Comparison of ENCODE assay signal across 15 cellular contexts in the genomic region with DNA sequence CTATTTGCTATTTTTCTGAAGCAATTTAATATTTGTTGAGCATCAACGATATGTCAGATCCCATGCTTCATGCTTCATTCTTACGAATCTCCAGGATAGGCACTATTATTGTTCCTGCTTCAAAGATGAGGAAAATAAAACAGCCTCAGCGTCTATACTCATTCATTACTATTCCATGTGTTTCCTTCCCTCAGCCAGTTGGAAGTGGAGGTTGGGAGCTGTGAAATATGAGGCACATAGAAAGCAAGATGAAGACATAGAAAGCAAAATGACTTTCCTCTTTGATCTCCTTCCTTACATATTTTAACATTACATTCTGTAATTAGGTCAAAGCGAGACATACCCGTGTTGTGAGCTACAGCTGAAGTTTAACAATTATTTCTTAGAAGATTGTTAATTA.
DNase-seq lines count a peak whose midpoint lies in the region; ATAC-seq and TF ChIP-seq lines count a peak whose summit lies in the region.
"Had no signal": no experiment of that assay in that cellular context is flagged by ENCODE, and none has a peak within 500 bp of the region (broad histone marks: within the 10 kb centered on the region; RNA-seq: fewer than 3 reads in every experiment).

No MANE protein-coding gene starts in this region.

- WGBS in transverse colon (ENCODE audit: low coverage in 1 of 2), 2 donors = 82 to 89% methylated on average over 5 of the region's 5 CpGs

- TF ChIP-seq EP300 in transverse colon (IDR thresholded peaks at IDR 0.05; ENCODE audit: low read depth) = no peak

- TF ChIP-seq CTCF in activated B cell treated with CpG ODN at 0.5 μM for 24 hours (IDR thresholded peaks at IDR 0.05) (no peak), transverse colon (IDR thresholded peaks at IDR 0.05) (no peak), tibial artery (IDR thresholded peaks at IDR 0.05) (no peak)

- CTCF ChIA-PET in activated B cell treated with CpG ODN at 0.5 μM for 24 hours (lab: Charles Lee) = interaction anchor here (1.0 to 1.8 kb wide), 3 partner anchors 11 to 37 kb away, joined by 3 to 4 read pairs (median 3); no protein-coding TSS in a partner anchor

- H3K4me1 ChIP-seq in transverse colon (peaks cover 4 to 53% (median 10%) of the 10 kb centered on the region in 4 donors), tibial artery (peaks cover 0 to 5% (median 2%) of the 10 kb centered on the region in 4 donors)
- H3K4me1 ChIP-seq: ascending aorta had no signal

- ATAC-seq in activated naive CD4-positive, alpha-beta T cell treated with anti-CD3 and anti-CD28 coated beads, Interleukin-2, amount 50 U/mL, for 72 hours = no peak
- ATAC-seq in activated B cell treated with CpG ODN at 0.5 μM for 24 hours (ENCODE audit: low read depth) (no peak), GM21367 (IDR thresholded peaks at IDR 0.05; ENCODE audit: unreplicated experiment) (no peak)

- H3K4me3 Mint-ChIP-seq in activated B cell treated with CpG ODN at 0.5 μM for 24 hours = peak overlapping the region; percentile 46

- H3K4me3 ChIP-seq in transverse colon (no peak overlapping the region), tibial artery (no peak overlapping the region)
- H3K4me3 ChIP-seq: ascending aorta, Peyer's patch, smooth muscle cell, vagina had no signal

- H3K27ac Mint-ChIP-seq in activated naive CD4-positive, alpha-beta T cell treated with anti-CD3 and anti-CD28 coated beads, Interleukin-2, amount 50 U/mL, for 72 hours = peak overlapping the region; percentile 36 to 45
- peak overlapping the region; percentile 13 for H3K27ac Mint-ChIP-seq in activated B cell treated with CpG ODN at 0.5 μM for 24 hours

- no peaks in the 10 kb centered on the region for H3K9me3 ChIP-seq in transverse colon
- H3K9me3 ChIP-seq in tibial artery = no peaks in the 10 kb centered on the region
- H3K9me3 ChIP-seq: ascending aorta, Peyer's patch, vagina had no signal

- H3K27me3 ChIP-seq in transverse colon (peaks cover 6% of the 10 kb centered on the region), tibial artery (no peaks in the 10 kb centered on the region)
- H3K27me3 ChIP-seq: ascending aorta, Peyer's patch, vagina had no signal

- H3K27ac ChIP-seq in transverse colon = peak overlapping the region in 3 of 4 donors; percentile 3 to 30 (median 20)
- no peak overlapping the region for H3K27ac ChIP-seq in tibial artery
- H3K27ac ChIP-seq: ascending aorta, VCaP had no signal

- intact Hi-C loops in activated B cell treated with CpG ODN at 0.5 μM for 24 hours (cut with micrococcal nuclease) = loop anchor here (1.0 kb wide), 2 partner anchors 8 to 17 kb away; no protein-coding TSS in a partner anchor
- intact Hi-C loops in transverse colon (cut with DNase I; ENCODE audit: low total_unique reads) = no loop called here
- intact Hi-C loops in tibial artery (cut with DNase I; ENCODE audit: low total_unique reads) = no loop called here

- in situ Hi-C loops in transverse colon (cut with MboI; ENCODE audit: low pct_ligation_motif_present in 1 of 4, low pct_unique_long_range_greater_than_20kb in 1 of 4, low sequenced_read_pairs in 3 of 4) = loop anchor here in 1 of 4 donors (25.0 kb wide), 1 partner anchor 415 kb away; no protein-coding TSS in a partner anchor

- peaks cover 38 to 57% of the 10 kb centered on the region in 2 donors for H3K36me3 Mint-ChIP-seq in activated naive CD4-positive, alpha-beta T cell treated with anti-CD3 and anti-CD28 coated beads, Interleukin-2, amount 50 U/mL, for 72 hours
- peaks cover 3% of the 10 kb centered on the region for H3K36me3 Mint-ChIP-seq in activated B cell treated with CpG ODN at 0.5 μM for 24 hours (ENCODE audit: low read depth)

- H3K27me3 Mint-ChIP-seq in activated B cell treated with CpG ODN at 0.5 μM for 24 hours = no peaks in the 10 kb centered on the region

- no peak for TF ChIP-seq POLR2A in transverse colon (IDR thresholded peaks at IDR 0.05)

- H3K36me3 ChIP-seq in transverse colon (no peaks in the 10 kb centered on the region), tibial artery (no peaks in the 10 kb centered on the region)
- H3K36me3 ChIP-seq: ascending aorta, Peyer's patch, vagina had no signal

- H3K9me3 Mint-ChIP-seq in activated naive CD4-positive, alpha-beta T cell treated with anti-CD3 and anti-CD28 coated beads, Interleukin-2, amount 50 U/mL, for 72 hours = peaks cover 0 to 4% of the 10 kb centered on the region in 2 donors
- no peaks in the 10 kb centered on the region for H3K9me3 Mint-ChIP-seq in activated B cell treated with CpG ODN at 0.5 μM for 24 hours

- DNase-seq in activated naive CD4-positive, alpha-beta T cell treated with anti-CD3 and anti-CD28 coated beads, Interleukin-2, amount 50 U/mL, for 72 hours (ENCODE audit: low spot score in 2 of 2) = no peak
- DNase-seq in activated naive CD4-positive, alpha-beta T cell treated with Interleukin-2 at 50 U/mL for 16 hours = no peak
- DNase-seq in activated B cell treated with CpG ODN at 0.5 μM for 24 hours (no peak), glomerular endothelial cell (ENCODE audit: extremely low read depth, low read depth, low spot score) (peak; percentile 47), transverse colon (no peak), middle frontal gyrus (ENCODE audit: extremely low spot score, low spot score) (no peak), tibial artery (no peak)
- DNase-seq: kidney, NCI-H82 had no signal

- POLR2A ChIA-PET in activated B cell treated with CpG ODN at 0.5 μM for 24 hours (lab: Charles Lee) = interaction anchor here (0.8 to 2.1 kb wide), 4 partner anchors 14 to 126 kb away, joined by 3 to 9 read pairs (median 5); a partner anchor contains a TSS

- H3K4me1 Mint-ChIP-seq in activated B cell treated with CpG ODN at 0.5 μM for 24 hours = peaks cover 61% of the 10 kb centered on the region

Comparison
In these comparisons a context has a peak if more than half of its experiments do, and no peak if none do; other contexts are left out.
1. H3K27ac ChIP-seq: peak in transverse colon (3 of 4); none in tibial artery (0 of 2).